18 cellular contexts compared by ENCODE assay signal in genomic region chr2:146143971-146144370, GRCh38.
DNase-seq lines count a peak whose midpoint lies in the region; ATAC-seq, FAIRE-seq and TF ChIP-seq lines count a peak whose summit lies in the region.
"Had no signal": no experiment of that assay in that cellular context is flagged by ENCODE, and none has a peak within 500 bp of the region (broad histone marks: within the 10 kb centered on the region; RNA-seq: fewer than 3 reads in every experiment).

No MANE protein-coding gene starts in this region.

- WGBS in mesenchymal stem cell: 83% methylated on average over 1 of the region's 1 CpG

- H3K4me1 ChIP-seq in mesenchymal stem cell (ENCODE audit: control insufficient read depth, insufficient read depth, low read depth, low read length): no peaks in the 10 kb centered on the region
- H3K4me1 ChIP-seq: Peyer's patch had no signal

- no peak overlapping the region for H3K4me2 ChIP-seq in mesenchymal stem cell (ENCODE audit: low read length, poor library complexity, severe bottlenecking)

- FAIRE-seq in bronchial epithelial cell (lab: Jason Lieb, UNC): no peak

- no peak overlapping the region for H2BK15ac ChIP-seq in mesenchymal stem cell (ENCODE audit: low read depth, poor library complexity, severe bottlenecking)

- no peak overlapping the region for H3K9ac ChIP-seq in mesenchymal stem cell (ENCODE audit: low read length)

- no peak overlapping the region for H2AFZ ChIP-seq in mesenchymal stem cell (ENCODE audit: low read depth, low read length)

- H3K14ac ChIP-seq in mesenchymal stem cell (ENCODE audit: low read length in 2 of 2): no peak overlapping the region

- no peaks in the 10 kb centered on the region for H3K27me3 ChIP-seq in bronchial epithelial cell (ENCODE audit: control insufficient read depth, insufficient read depth, low read length)
- H3K27me3 ChIP-seq in mesenchymal stem cell (ENCODE audit: control insufficient read depth in 1 of 2, insufficient read depth in 1 of 2, low read length in 2 of 2): no peaks in the 10 kb centered on the region
- H3K27me3 ChIP-seq: Peyer's patch had no signal

- DNase-seq in EL (peak; percentile 17), MV-4-11 (lab: John Stamatoyannopoulos, UW) (peak; percentile 56), bronchial epithelial cell (ENCODE audit: low read depth) (peak; percentile 31), mesenchymal stem cell (peak; percentile 72)
- no peak for DNase-seq in stimulated activated CD4-positive, alpha-beta T cell treated with anti-CD3 and anti-CD28 coated beads, Interleukin-4, amount 100 ng/mL, for 4 hours
- no peak for DNase-seq in effector CD8-positive, alpha-beta T cell (lab: John Stamatoyannopoulos, UW)
- DNase-seq: CD4-positive, CD25-positive, alpha-beta regulatory T cell; DMS79; GF-D8; H7; NCI-H1105; NCI-H187 treated with DMSO at 0.1 percent for 48 hours; NCI-H446 treated with DMSO at 0.1 percent for 48 hours; NCI-H748 treated with DMSO at 0.1 percent for 48 hours; Peyer's patch; Right ventricle myocardium superior had no signal

- H3K9me3 ChIP-seq in mesenchymal stem cell (ENCODE audit: control insufficient read depth, low read length): no peaks in the 10 kb centered on the region
- H3K9me3 ChIP-seq: Peyer's patch had no signal

- H4K91ac ChIP-seq in mesenchymal stem cell (ENCODE audit: low read length): no peak overlapping the region

- H2BK120ac ChIP-seq in mesenchymal stem cell (ENCODE audit: low read depth, low read length): no peak overlapping the region

- no peak overlapping the region for H2AK5ac ChIP-seq in mesenchymal stem cell (ENCODE audit: low read length, severe bottlenecking)

- H3K36me3 ChIP-seq in bronchial epithelial cell (ENCODE audit: control insufficient read depth, insufficient read depth, low read length) (no peaks in the 10 kb centered on the region), mesenchymal stem cell (ENCODE audit: control insufficient read depth in 1 of 2, insufficient read depth in 2 of 2, low read depth in 1 of 2, low read length in 2 of 2) (no peaks in the 10 kb centered on the region)
- H3K36me3 ChIP-seq: Peyer's patch had no signal

- no peak for TF ChIP-seq CTCF in bronchial epithelial cell (IDR thresholded peaks at IDR 0.05; ENCODE audit: insufficient read depth, low read length, severe bottlenecking)

- no peak overlapping the region for H2BK5ac ChIP-seq in mesenchymal stem cell (ENCODE audit: low read depth, low read length, poor library complexity, severe bottlenecking)

- no peak overlapping the region for H4K8ac ChIP-seq in mesenchymal stem cell (ENCODE audit: low read length)

- no peak overlapping the region for H3K18ac ChIP-seq in mesenchymal stem cell (ENCODE audit: low read depth in 1 of 2, low read length in 2 of 2)

- no peak for ATAC-seq in HG02678 (IDR thresholded peaks at IDR 0.05; ENCODE audit: unreplicated experiment)
- ATAC-seq in GM18519 (IDR thresholded peaks at IDR 0.05; ENCODE audit: low FRiP score, unreplicated experiment): no peak

- H3K4me3 ChIP-seq in bronchial epithelial cell (ENCODE audit: low read depth, low read length) (no peak overlapping the region), mesenchymal stem cell (ENCODE audit: insufficient read depth in 1 of 2, low read depth in 1 of 2, low read length in 2 of 2) (no peak overlapping the region)
- H3K4me3 ChIP-seq: Peyer's patch had no signal

- no peak overlapping the region for H3K27ac ChIP-seq in mesenchymal stem cell (ENCODE audit: low read length, poor library complexity, severe bottlenecking)
- H3K27ac ChIP-seq: Peyer's patch had no signal

- no peak overlapping the region for H2BK12ac ChIP-seq in mesenchymal stem cell (ENCODE audit: low read length in 2 of 2)

- no peak overlapping the region for H3K23ac ChIP-seq in mesenchymal stem cell (ENCODE audit: low read length in 2 of 2)

- H3K4ac ChIP-seq in mesenchymal stem cell (ENCODE audit: low read depth in 1 of 2, low read length in 2 of 2): no peak overlapping the region

- no peaks in the 10 kb centered on the region for H3K79me1 ChIP-seq in mesenchymal stem cell (replicated peaks; ENCODE audit: low read length, poor library complexity, severe bottlenecking)

Comparison
In these comparisons a context has a peak if more than half of its experiments do, and no peak if none do; other contexts are left out.
1. DNase-seq: peak in EL (single experiment), MV-4-11 (single experiment), bronchial epithelial cell (single experiment) and mesenchymal stem cell (single experiment); none in stimulated activated CD4-positive, alpha-beta T cell treated with anti-CD3 and anti-CD28 coated beads, Interleukin-4, amount 100 ng/mL, for 4 hours (0 of 2) and effector CD8-positive, alpha-beta T cell (single experiment).